15 cellular contexts compared by ENCODE assay signal in genomic region chr7:25777969-25778767, GRCh38.
A peak's percentile ranks its signal among the peaks of the same experiment; 100 is the strongest.
DNase-seq lines count a peak whose midpoint lies in the region; ATAC-seq and TF ChIP-seq lines count a peak whose summit lies in the region.
"Had no signal": no experiment of that assay in that cellular context is flagged by ENCODE, and none has a peak within 500 bp of the region (broad histone marks: within the 10 kb centered on the region; RNA-seq: fewer than 3 reads in every experiment).

No MANE protein-coding gene starts in this region.

- CTCF ChIA-PET in mammary epithelial cell (lab: Charles Lee; ENCODE audit: low non-redundant PET), result no interaction called here

- H3K4me3 ChIP-seq in psoas muscle, result peak overlapping the region; percentile 10
- no peak overlapping the region for H3K4me3 ChIP-seq in mammary epithelial cell (replicated peaks in 1 of 3; ENCODE audit: insufficient read depth in 1 of 3, low read depth in 2 of 3, low read length in 3 of 3)
- H3K4me3 ChIP-seq: upper lobe of right lung had no signal

- H3K9ac ChIP-seq in mammary epithelial cell (ENCODE audit: insufficient read depth, low read length), result no peak overlapping the region

- intact Hi-C loops in psoas muscle (cut with DNase I), result loop anchor here (5.0 kb wide), 2 partner anchors 59 to 74 kb away; no protein-coding TSS in a partner anchor
- intact Hi-C loops in mammary epithelial cell (cut with micrococcal nuclease), result no loop called here

- no TSS peak for BruUV-seq in mammary epithelial cell (replicated peaks; lab: Mats Ljungman, UMichigan)

- H3K4me1 ChIP-seq in psoas muscle (peaks cover 39% of the 10 kb centered on the region), mammary epithelial cell (ENCODE audit: insufficient read depth, low read length) (no peaks in the 10 kb centered on the region)
- H3K4me1 ChIP-seq: upper lobe of right lung had no signal

- peak overlapping the region; percentile 75 for H3K27ac ChIP-seq in psoas muscle
- no peak overlapping the region for H3K27ac ChIP-seq in mammary epithelial cell (ENCODE audit: insufficient read depth, low read depth, low read length)
- H3K27ac ChIP-seq: upper lobe of right lung had no signal

- H2AFZ ChIP-seq in mammary epithelial cell (ENCODE audit: low read depth, low read length), result no peak overlapping the region

- TF ChIP-seq CTCF in psoas muscle (IDR thresholded peaks at IDR 0.05) (no peak), mammary epithelial cell (conservative IDR thresholded peaks at IDR 0.05 in 1 of 2, IDR thresholded peaks at IDR 0.05 in 1 of 2; ENCODE audit: extremely low read depth in 1 of 2, insufficient read depth in 1 of 2, low read depth in 1 of 2, low read length in 2 of 2) (no peak)

- DNase-seq in DMS79 treated with DMSO at 0.1 percent for 48 hours (lab: John Stamatoyannopoulos, UW) (peak; percentile 97), NCI-H187 treated with DMSO at 0.1 percent for 48 hours (lab: John Stamatoyannopoulos, UW) (peak; percentile 96), NCI-H748 (lab: John Stamatoyannopoulos, UW; ENCODE audit: unreplicated experiment) (peak; percentile 98), psoas muscle (peak in 1 of 2 donors; percentile 61), mammary epithelial cell (no peak), GDM1 (lab: John Stamatoyannopoulos, UW) (no peak)
- DNase-seq in activated CD4-positive, alpha-beta T cell treated with anti-CD3 and anti-CD28 coated beads, Interleukin-2, amount 50 U/mL, for 4 hours, result no peak
- DNase-seq: activated CD8-positive, alpha-beta memory T cell treated with anti-CD3 and anti-CD28 coated beads for 24 hours; AML-193; DND-41; foreskin fibroblast; H9; OCI-M1; upper lobe of right lung had no signal

- H3K9me3 ChIP-seq in psoas muscle (no peaks in the 10 kb centered on the region), mammary epithelial cell (replicated peaks; ENCODE audit: insufficient read depth, low read length) (no peaks in the 10 kb centered on the region)
- H3K9me3 ChIP-seq: upper lobe of right lung had no signal

- no peaks in the 10 kb centered on the region for H3K79me2 ChIP-seq in mammary epithelial cell (ENCODE audit: insufficient read depth, low read length)

- no peaks in the 10 kb centered on the region for H4K20me1 ChIP-seq in mammary epithelial cell (ENCODE audit: insufficient read depth, low read length)

- in situ Hi-C loops in mammary epithelial cell (cut with MboI; ENCODE audit: low sequenced_read_pairs in 2 of 2), result no loop called here

- dilution Hi-C loops in mammary epithelial cell (cut with HindIII; ENCODE audit: low sequenced_read_pairs), result no loop called here

- no peaks in the 10 kb centered on the region for H3K36me3 ChIP-seq in psoas muscle (ENCODE audit: insufficient read depth in 1 of 2, low read depth in 1 of 2)
- H3K36me3 ChIP-seq in mammary epithelial cell (ENCODE audit: insufficient read depth, low read length), result no peaks in the 10 kb centered on the region
- H3K36me3 ChIP-seq: upper lobe of right lung had no signal

- H3K4me2 ChIP-seq in mammary epithelial cell (ENCODE audit: insufficient read depth, low read depth, low read length), result no peak overlapping the region

- peak; percentile 34 to 90 (median 67) for ATAC-seq in psoas muscle
- ATAC-seq in activated CD4-positive, CD25-positive, alpha-beta regulatory T cell treated with anti-CD3 and anti-CD28 coated beads, Interleukin-2, amount 50 U/mL, for 24 hours, result no peak
- ATAC-seq: upper lobe of right lung had no signal

- WGBS in psoas muscle, 3 donors, result 16 to 30% (median 20%) methylated on average over 11 of the region's 11 CpGs
- 56% methylated on average over 10 of the region's 11 CpGs for whole genome bisulfite sequencing in mammary epithelial cell (ENCODE audit: low coverage, missing lambda C conversion rate)

- H3K27me3 ChIP-seq in psoas muscle (ENCODE audit: insufficient read depth in 3 of 3, low read length in 2 of 3) (no peaks in the 10 kb centered on the region), mammary epithelial cell (ENCODE audit: insufficient read depth, low read length) (no peaks in the 10 kb centered on the region)
- H3K27me3 ChIP-seq: upper lobe of right lung had no signal

Comparison
In these comparisons a context has a peak if more than half of its experiments do, and no peak if none do; other contexts are left out.
1. DNase-seq: peak in DMS79 treated with DMSO at 0.1 percent for 48 hours (single experiment), NCI-H187 treated with DMSO at 0.1 percent for 48 hours (single experiment) and NCI-H748 (single experiment); none in activated CD4-positive, alpha-beta T cell treated with anti-CD3 and anti-CD28 coated beads, Interleukin-2, amount 50 U/mL, for 4 hours (0 of 2), mammary epithelial cell (single experiment) and GDM1 (single experiment).
2. ATAC-seq: peak in psoas muscle (4 of 4); none in activated CD4-positive, CD25-positive, alpha-beta regulatory T cell treated with anti-CD3 and anti-CD28 coated beads, Interleukin-2, amount 50 U/mL, for 24 hours (0 of 2).